8 cellular contexts compared by ENCODE assay signal in the genomic region with DNA sequence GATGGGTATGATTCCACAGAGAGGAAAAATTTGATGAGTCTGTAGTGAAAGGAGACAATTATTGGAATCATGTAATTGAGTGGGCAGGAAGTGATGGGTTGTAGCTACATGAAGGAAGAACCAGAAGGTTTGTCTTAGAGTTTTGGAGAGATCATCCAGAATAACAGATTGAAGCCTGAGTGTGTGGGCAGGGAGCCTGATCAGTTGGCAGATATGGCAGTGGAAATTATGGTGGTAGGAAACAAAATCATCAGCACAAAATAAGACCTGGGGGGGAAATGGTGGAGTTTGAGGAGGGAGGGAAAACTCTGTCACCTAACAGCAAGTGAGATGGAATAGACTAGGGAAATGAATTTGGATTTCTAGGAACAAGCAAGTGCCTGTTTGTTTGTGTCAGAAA.
"Had no signal": no experiment of that assay in that cellular context is flagged by ENCODE, and none has a peak within 500 bp of the region (broad histone marks: within the 10 kb centered on the region; RNA-seq: fewer than 3 reads in every experiment).

No MANE protein-coding gene starts in this region.

- DNase-seq: GM23248, GOT3, H7, HFFc6, IMR-90 had no signal

- H3K4me1 ChIP-seq: HAP-1 had no signal

- H2AFZ ChIP-seq: GM23248 had no signal

- H3K9me3 ChIP-seq: HAP-1 had no signal

- H3K9ac ChIP-seq: GM23248 had no signal

- H3K4me3 ChIP-seq: GM23248, HAP-1, K562 had no signal

- ATAC-seq: HCT116, K562 had no signal

- H3K27ac ChIP-seq: GM23248 had no signal

- H3K36me3 ChIP-seq: HAP-1 had no signal
